Comparison of ENCODE assay signal across 8 cellular contexts in genomic region chr15:65132841-65133549, GRCh38. TPM values are rescaled to one million over a fixed set of nuclear protein-coding genes. Genes with fewer than 3 reads are reported as not detected.
DNase-seq lines count a peak whose midpoint lies in the region; ATAC-seq, FAIRE-seq and TF ChIP-seq lines count a peak whose summit lies in the region.

No MANE protein-coding gene starts in this region.

- H3K4me2 ChIP-seq in SK-N-SH: peak overlapping the region; percentile 98
- peak overlapping the region; percentile 83 for H3K4me2 ChIP-seq in mammary epithelial cell (ENCODE audit: insufficient read depth, low read depth, low read length)
- peak overlapping the region; percentile 96 for H3K4me2 ChIP-seq in keratinocyte (ENCODE audit: control insufficient read depth, extremely low read depth, insufficient read depth, low read depth, low read length)

- no peaks in the 10 kb centered on the region for H3F3A ChIP-seq in SK-N-SH (replicated peaks; ENCODE audit: insufficient read depth)

- 0% methylated on average over 20 of the region's 94 CpGs for WGBS in SK-N-SH (ENCODE audit: low lambda C conversion rate)
- no CpG with 5 or more reads among the region's 94 CpGs for WGBS in mammary epithelial cell (ENCODE audit: low coverage, missing lambda C conversion rate)

- peak in 1 of 3 donors; percentile 34 for DNase-seq in CD4-positive, CD25-positive, alpha-beta regulatory T cell
- DNase-seq in GM19239 (ENCODE audit: insufficient read length, low spot score): peak; percentile 71
- DNase-seq in SK-N-SH: peak; percentile 80
- DNase-seq in mammary epithelial cell: peak; percentile 62
- no peak for DNase-seq in keratinocyte (ENCODE audit: low read depth, low spot score)
- peak; percentile 22 for DNase-seq in stimulated activated CD4-positive, alpha-beta T cell treated with anti-CD3 and anti-CD28 coated beads, Interleukin-1b, Interleukin-23, amount 100 ng/mL, for 48 hours

- no peaks in the 10 kb centered on the region for H3K9me2 ChIP-seq in SK-N-SH

- H3K9ac ChIP-seq in SK-N-SH (peak overlapping the region; percentile 88), mammary epithelial cell (ENCODE audit: insufficient read depth, low read length) (peak overlapping the region; percentile 72), keratinocyte (ENCODE audit: control insufficient read depth, extremely low read depth, insufficient read depth, low read length) (peak overlapping the region; percentile 74)

- H4K20me1 ChIP-seq in SK-N-SH (ENCODE audit: insufficient read depth) (peaks cover 27% of the 10 kb centered on the region), mammary epithelial cell (ENCODE audit: insufficient read depth, low read length) (no peaks in the 10 kb centered on the region), keratinocyte (ENCODE audit: control insufficient read depth, extremely low read depth, insufficient read depth, low read length) (no peaks in the 10 kb centered on the region)

- H3K9me1 ChIP-seq in keratinocyte (ENCODE audit: control insufficient read depth, extremely low read depth, insufficient read depth, low read length): peaks cover 2% of the 10 kb centered on the region

- in situ Hi-C loops in mammary epithelial cell (cut with MboI; ENCODE audit: low sequenced_read_pairs in 2 of 2): no loop called here

- H3K36me3 ChIP-seq in CD4-positive, CD25-positive, alpha-beta regulatory T cell (ENCODE audit: control insufficient read depth, insufficient read depth, low read length): peaks cover 16% of the 10 kb centered on the region
- H3K36me3 ChIP-seq in SK-N-SH (replicated peaks in 1 of 2; ENCODE audit: control insufficient read depth in 1 of 2, insufficient read depth in 2 of 2, low read length in 1 of 2): peaks cover 14 to 17% of the 10 kb centered on the region in 2 experiments
- H3K36me3 ChIP-seq in mammary epithelial cell (ENCODE audit: insufficient read depth, low read length): peaks cover 10% of the 10 kb centered on the region
- H3K36me3 ChIP-seq in keratinocyte (ENCODE audit: control insufficient read depth in 2 of 2, extremely low read depth in 1 of 2, insufficient read depth in 2 of 2, low read length in 2 of 2): peaks cover 19 to 25% of the 10 kb centered on the region in 2 experiments

- H3K4me1 Mint-ChIP-seq in CD4-positive, CD25-positive, alpha-beta regulatory T cell: peaks cover 14 to 46% (median 21%) of the 10 kb centered on the region in 4 donors

- dilution Hi-C loops in mammary epithelial cell (cut with HindIII; ENCODE audit: low sequenced_read_pairs) (loop anchor here (5.0 kb wide), 1 partner anchor 36 kb away; no protein-coding TSS in a partner anchor), keratinocyte (cut with MboI; ENCODE audit: extremely low pct_ligation_motif_present, low sequenced_read_pairs) (no loop called here)

- H3K4me3 Mint-ChIP-seq in CD4-positive, CD25-positive, alpha-beta regulatory T cell: peak overlapping the region; percentile 89 to 96 (median 94)

- H2AFZ ChIP-seq in SK-N-SH (ENCODE audit: low read depth) (no peak overlapping the region), mammary epithelial cell (ENCODE audit: low read depth, low read length) (peak overlapping the region; percentile 96), keratinocyte (ENCODE audit: control insufficient read depth, low read length) (peak overlapping the region; percentile 52)

- H3K9me3 Mint-ChIP-seq in CD4-positive, CD25-positive, alpha-beta regulatory T cell: peaks cover 0 to 6% (median 0%) of the 10 kb centered on the region in 7 donors

- BruUV-seq in mammary epithelial cell (replicated peaks; lab: Mats Ljungman, UMichigan): no TSS peak

- H3K27me3 Mint-ChIP-seq in CD4-positive, CD25-positive, alpha-beta regulatory T cell: no peaks in the 10 kb centered on the region

- peaks cover 29% of the 10 kb centered on the region for H3K36me3 Mint-ChIP-seq in CD4-positive, CD25-positive, alpha-beta regulatory T cell

- H3K9me3 ChIP-seq in CD4-positive, CD25-positive, alpha-beta regulatory T cell (ENCODE audit: control insufficient read depth in 2 of 2, low read length in 2 of 2): no peaks in the 10 kb centered on the region
- H3K9me3 ChIP-seq in SK-N-SH (no peaks in the 10 kb centered on the region), mammary epithelial cell (replicated peaks; ENCODE audit: insufficient read depth, low read length) (peaks cover 4% of the 10 kb centered on the region), keratinocyte (ENCODE audit: control insufficient read depth, low read depth, low read length) (no peaks in the 10 kb centered on the region)

- CTCF ChIA-PET in SK-N-SH (lab: Yijun Ruan, JAX): no interaction called here
- CTCF ChIA-PET in mammary epithelial cell (lab: Charles Lee; ENCODE audit: low non-redundant PET): no interaction called here

- H3K27me3 ChIP-seq in CD4-positive, CD25-positive, alpha-beta regulatory T cell (ENCODE audit: control insufficient read depth, insufficient read depth, low read length): no peaks in the 10 kb centered on the region
- H3K27me3 ChIP-seq in SK-N-SH (ENCODE audit: insufficient read depth) (no peaks in the 10 kb centered on the region), mammary epithelial cell (ENCODE audit: insufficient read depth, low read length) (no peaks in the 10 kb centered on the region), keratinocyte (ENCODE audit: control insufficient read depth, extremely low read depth, insufficient read depth, low read length) (no peaks in the 10 kb centered on the region)

- peaks cover 30% of the 10 kb centered on the region for H3K4me1 ChIP-seq in CD4-positive, CD25-positive, alpha-beta regulatory T cell (ENCODE audit: control insufficient read depth, insufficient read depth, low read length, poor library complexity, severe bottlenecking)
- peaks cover 0 to 6% of the 10 kb centered on the region in 2 experiments; a peak in 1 of 4 replicates for H3K4me1 ChIP-seq in SK-N-SH (ENCODE audit: control insufficient read depth in 1 of 2, insufficient read depth in 2 of 2, low read depth in 1 of 2, low read length in 1 of 2)
- peaks cover 8% of the 10 kb centered on the region for H3K4me1 ChIP-seq in mammary epithelial cell (ENCODE audit: insufficient read depth, low read length)
- peaks cover 9% of the 10 kb centered on the region for H3K4me1 ChIP-seq in keratinocyte (ENCODE audit: control insufficient read depth, extremely low read depth, insufficient read depth, low read length)

- POLR2A ChIA-PET in SK-N-SH (lab: Yijun Ruan, JAX): interaction anchor here (0.5 to 0.9 kb wide), 2 partner anchors 172 to 817 kb away, joined by 3 to 5 read pairs; partner anchors contain the start of gene RNU5B-1

- no peak for TF ChIP-seq EP300 in SK-N-SH (IDR thresholded peaks at IDR 0.05; ENCODE audit: borderline replicate concordance in 1 of 2, low read depth in 1 of 2, low read length in 1 of 2)

- intact Hi-C loops in mammary epithelial cell (cut with micrococcal nuclease): loop anchor here (1.0 kb wide), 2 partner anchors 51 to 79 kb away; no protein-coding TSS in a partner anchor

- FAIRE-seq in GM19239 (lab: Jason Lieb, UNC) (no peak), keratinocyte (lab: Jason Lieb, UNC) (no peak)

- no peak for TF ChIP-seq RAD21 in SK-N-SH (IDR thresholded peaks at IDR 0.05; ENCODE audit: low read length)

- H3K27ac Mint-ChIP-seq in CD4-positive, CD25-positive, alpha-beta regulatory T cell: peak overlapping the region; percentile 78 to 93 (median 90)

- ATAC-seq in CD4-positive, CD25-positive, alpha-beta regulatory T cell (ENCODE audit: low read depth in 2 of 2): peak; percentile 15 to 29
- peak; percentile 51 for ATAC-seq in HG03354 (IDR thresholded peaks at IDR 0.05; ENCODE audit: poor library complexity, severe bottlenecking, unreplicated experiment)
- ATAC-seq in GM18870 (IDR thresholded peaks at IDR 0.05; ENCODE audit: unreplicated experiment): no peak

- TF ChIP-seq CTCF in SK-N-SH (IDR thresholded peaks at IDR 0.05): no peak
- TF ChIP-seq CTCF in mammary epithelial cell (conservative IDR thresholded peaks at IDR 0.05 in 1 of 2, IDR thresholded peaks at IDR 0.05 in 1 of 2; ENCODE audit: extremely low read depth in 1 of 2, insufficient read depth in 1 of 2, low read depth in 1 of 2, low read length in 2 of 2): no peak
- no peak for TF ChIP-seq CTCF in keratinocyte (optimal IDR thresholded peaks at IDR 0.05 in 1 of 3, IDR thresholded peaks at IDR 0.05 in 1 of 3, conservative IDR thresholded peaks at IDR 0.05 in 1 of 3; ENCODE audit: extremely low read depth in 1 of 3, insufficient read depth in 2 of 3, low read length in 3 of 3)

- peak overlapping the region; percentile 91 for H3K27ac ChIP-seq in CD4-positive, CD25-positive, alpha-beta regulatory T cell (ENCODE audit: insufficient read depth, low read length, poor library complexity, severe bottlenecking)
- H3K27ac ChIP-seq in SK-N-SH (ENCODE audit: low read depth in 2 of 2, low read length in 1 of 2) (peak overlapping the region; percentile 82 to 88; a peak in 3 of 4 replicates), mammary epithelial cell (ENCODE audit: insufficient read depth, low read depth, low read length) (peak overlapping the region; percentile 73), keratinocyte (ENCODE audit: control insufficient read depth, insufficient read depth, low read length) (peak overlapping the region; percentile 55)

- H3K79me2 ChIP-seq in SK-N-SH (ENCODE audit: insufficient read depth) (peaks cover 46% of the 10 kb centered on the region), mammary epithelial cell (ENCODE audit: insufficient read depth, low read length) (peaks cover 44% of the 10 kb centered on the region), keratinocyte (ENCODE audit: control insufficient read depth, insufficient read depth, low read length) (peaks cover 25% of the 10 kb centered on the region)

- H3K4me3 ChIP-seq in CD4-positive, CD25-positive, alpha-beta regulatory T cell (ENCODE audit: low read depth, low read length): peak overlapping the region; percentile 88
- H3K4me3 ChIP-seq in SK-N-SH (ENCODE audit: low read depth in 2 of 2, low read length in 1 of 2) (peak overlapping the region; percentile 73 to 80), mammary epithelial cell (replicated peaks in 1 of 3; ENCODE audit: insufficient read depth in 1 of 3, low read depth in 2 of 3, low read length in 3 of 3) (peak overlapping the region; percentile 50 to 78 (median 73)), keratinocyte (ENCODE audit: control insufficient read depth in 2 of 3, extremely low read depth in 1 of 3, insufficient read depth in 2 of 3, low read depth in 1 of 3, low read length in 3 of 3) (peak overlapping the region; percentile 69 to 97 (median 74))

RNA-seq across cellular contexts. Expression of gene PDCD7, which starts 0.6 kb away (rescaled TPM):
- 37.6 TPM for total RNA-seq in CD4-positive, CD25-positive, alpha-beta regulatory T cell
- 10 to 100 TPM; 12.3 to 19.0 (median 13.5) TPM for polyA plus RNA-seq in CD4-positive, CD25-positive, alpha-beta regulatory T cell
- polyA plus RNA-seq in SK-N-SH (2012; rRNA removed) (15.3 and 17.5 TPM in 2 replicates), mammary epithelial cell (13.8 TPM), keratinocyte (12.2 to 17.2 TPM (median 15.8 TPM) in 3 replicates)
- polyA plus RNA-seq in SK-N-SH (2012; cell fraction: cytosol; rRNA removed): 19.0 and 19.5 TPM in 2 replicates
- 10.2 and 10.9 TPM in 2 replicates for polyA plus RNA-seq in SK-N-SH (2012; cell fraction: nucleus; rRNA removed)
- total RNA-seq in mammary epithelial cell: 10 to 100 TPM; 16.7 to 22.5 TPM
- polyA minus RNA-seq in mammary epithelial cell (11.4 TPM), keratinocyte (8.0 to 48.0 TPM (median 9.3 TPM) in 3 replicates)
- 18.2 TPM for polyA plus RNA-seq in keratinocyte (2011; ENCODE audit: low read depth)
- 10.5 and 13.1 TPM in 2 replicates for polyA plus RNA-seq in keratinocyte (2011; cell fraction: cytosol; rRNA removed)
- polyA plus RNA-seq in keratinocyte (2011; cell fraction: nucleus; rRNA removed): 19.9 and 20.2 TPM in 2 replicates
- 11.2 and 11.6 TPM in 2 replicates for polyA plus RNA-seq in keratinocyte (2012; ENCODE audit: low replicate concordance)
- 12.5 TPM for polyA minus RNA-seq in keratinocyte (2011; cell fraction: cytosol; rRNA and poly(A)+ RNA removed)
- polyA minus RNA-seq in keratinocyte (2011; cell fraction: nucleus; rRNA and poly(A)+ RNA removed): 7.5 and 11.0 TPM in 2 replicates

RNA-seq across cellular contexts. Expression of gene UBAP1L, which starts 18.0 kb away (rescaled TPM):
- total RNA-seq in CD4-positive, CD25-positive, alpha-beta regulatory T cell: 10.1 TPM
- under 1 TPM in 3 of 4 donors, not detected in 1; 0.08 to 0.42 (median 0.21) TPM for polyA plus RNA-seq in CD4-positive, CD25-positive, alpha-beta regulatory T cell
- 1.8 and 1.9 TPM in 2 replicates for polyA plus RNA-seq in SK-N-SH (2012; rRNA removed)
- 0.10 and 0.22 TPM in 2 replicates for polyA plus RNA-seq in SK-N-SH (2012; cell fraction: cytosol; rRNA removed)
- polyA plus RNA-seq in SK-N-SH (2012; cell fraction: nucleus; rRNA removed): 18.2 and 24.4 TPM in 2 replicates
- 1 to 10 TPM; 2.3 TPM for total RNA-seq in mammary epithelial cell
- 0.31 TPM for polyA plus RNA-seq in mammary epithelial cell
- 0.83 TPM for polyA minus RNA-seq in mammary epithelial cell
- 0.27 to 0.85 TPM (median 0.55 TPM) in 3 replicates for polyA plus RNA-seq in keratinocyte
- polyA plus RNA-seq in keratinocyte (2011; ENCODE audit: low read depth): 1.5 TPM
- polyA plus RNA-seq in keratinocyte (2011; cell fraction: cytosol; rRNA removed): 0.02 and 0.04 TPM in 2 replicates
- 3.3 and 5.0 TPM in 2 replicates for polyA plus RNA-seq in keratinocyte (2011; cell fraction: nucleus; rRNA removed)
- polyA plus RNA-seq in keratinocyte (2012; ENCODE audit: low replicate concordance): 0.25 and 1.4 TPM in 2 replicates
- polyA minus RNA-seq in keratinocyte: 0.75 to 1.7 TPM (median 1.5 TPM) in 3 replicates
- not detected for polyA minus RNA-seq in keratinocyte (2011; cell fraction: cytosol; rRNA and poly(A)+ RNA removed)
- polyA minus RNA-seq in keratinocyte (2011; cell fraction: nucleus; rRNA and poly(A)+ RNA removed): 1.5 and 2.6 TPM in 2 replicates

RNA-seq across cellular contexts. Expression of gene CLPX, which starts 52.1 kb away (rescaled TPM):
- total RNA-seq in CD4-positive, CD25-positive, alpha-beta regulatory T cell: 39.8 TPM
- polyA plus RNA-seq in CD4-positive, CD25-positive, alpha-beta regulatory T cell: 10 to 100 TPM; 31.2 to 37.5 (median 35.7) TPM
- 12.9 and 17.3 TPM in 2 replicates for polyA plus RNA-seq in SK-N-SH (2012; rRNA removed)
- 16.6 and 24.6 TPM in 2 replicates for polyA plus RNA-seq in SK-N-SH (2012; cell fraction: cytosol; rRNA removed)
- 9.4 and 20.4 TPM in 2 replicates for polyA plus RNA-seq in SK-N-SH (2012; cell fraction: nucleus; rRNA removed)
- total RNA-seq in mammary epithelial cell: 10 to 100 TPM; 28.3 to 42.4 TPM
- 17.8 TPM for polyA plus RNA-seq in mammary epithelial cell
- polyA minus RNA-seq in mammary epithelial cell: 36.2 TPM
- 29.0 to 51.5 TPM (median 43.6 TPM) in 3 replicates for polyA plus RNA-seq in keratinocyte
- polyA plus RNA-seq in keratinocyte (2011; ENCODE audit: low read depth): 146 TPM
- polyA plus RNA-seq in keratinocyte (2011; cell fraction: cytosol; rRNA removed): 27.6 and 47.7 TPM in 2 replicates
- polyA plus RNA-seq in keratinocyte (2011; cell fraction: nucleus; rRNA removed): 41.9 and 67.0 TPM in 2 replicates
- 26.4 and 43.1 TPM in 2 replicates for polyA plus RNA-seq in keratinocyte (2012; ENCODE audit: low replicate concordance)
- 2.9 to 75.4 TPM (median 20.6 TPM) in 3 replicates for polyA minus RNA-seq in keratinocyte
- 22.8 TPM for polyA minus RNA-seq in keratinocyte (2011; cell fraction: cytosol; rRNA and poly(A)+ RNA removed)
- 27.9 and 46.7 TPM in 2 replicates for polyA minus RNA-seq in keratinocyte (2011; cell fraction: nucleus; rRNA and poly(A)+ RNA removed)

RNA-seq across cellular contexts. Expression of gene KBTBD13, which starts 56.4 kb away (rescaled TPM):
- not detected for total RNA-seq in CD4-positive, CD25-positive, alpha-beta regulatory T cell
- not detected for polyA plus RNA-seq in CD4-positive, CD25-positive, alpha-beta regulatory T cell
- not detected in 2 replicates for polyA plus RNA-seq in SK-N-SH (2012; rRNA removed)
- polyA plus RNA-seq in SK-N-SH (2012; cell fraction: cytosol; rRNA removed): not detected in 2 replicates
- polyA plus RNA-seq in SK-N-SH (2012; cell fraction: nucleus; rRNA removed): not detected in 2 replicates
- total RNA-seq in mammary epithelial cell: not detected
- not detected for polyA plus RNA-seq in mammary epithelial cell
- not detected for polyA minus RNA-seq in mammary epithelial cell
- polyA plus RNA-seq in keratinocyte: not detected in 3 replicates
- not detected for polyA plus RNA-seq in keratinocyte (2011; ENCODE audit: low read depth)
- polyA plus RNA-seq in keratinocyte (2011; cell fraction: cytosol; rRNA removed): not detected in 2 replicates
- not detected in 2 replicates for polyA plus RNA-seq in keratinocyte (2011; cell fraction: nucleus; rRNA removed)
- polyA plus RNA-seq in keratinocyte (2012; ENCODE audit: low replicate concordance): not detected in 2 replicates
- polyA minus RNA-seq in keratinocyte: not detected in 3 replicates
- polyA minus RNA-seq in keratinocyte (2011; cell fraction: cytosol; rRNA and poly(A)+ RNA removed): not detected
- not detected in 2 replicates for polyA minus RNA-seq in keratinocyte (2011; cell fraction: nucleus; rRNA and poly(A)+ RNA removed)
